In genomic region chr22:38196791-38197429, GRCh38 we compare ENCODE assay signal across 1 cellular context.
TF ChIP-seq lines count a peak whose summit lies in the region.

No MANE protein-coding gene starts in this region.

TF ChIP-seq in HepG2, 621 proteins besides CTCF, POLR2A, EP300 and RAD21:
- TF ChIP-seq YY1 (IDR thresholded peaks at IDR 0.05; ENCODE audit: insufficient read depth, insufficient replicate concordance, low read depth, low read length) = no peak
- TF ChIP-seq ZNF691 (CRISPR knock-in tag; IDR thresholded peaks at IDR 0.05; ENCODE audit: borderline replicate concordance, low read depth) = no peak
- 0 out of 2 replicates have a peak, but pooled peaks have one; percentile 31 for TF ChIP-seq ATF1 (CRISPR knock-in tag; IDR thresholded peaks at IDR 0.05)
- no peak for TF ChIP-seq TRIM22 (IDR thresholded peaks at IDR 0.05)
- no peak for TF ChIP-seq HIVEP1 (CRISPR knock-in tag; IDR thresholded peaks at IDR 0.05)
- TF ChIP-seq ZNF441 (CRISPR knock-in tag; IDR thresholded peaks at IDR 0.05; ENCODE audit: borderline replicate concordance) = no peak
- no peak for TF ChIP-seq ZSCAN31 (CRISPR knock-in tag; IDR thresholded peaks at IDR 0.05; ENCODE audit: low read depth)
- peak; percentile 86 for TF ChIP-seq CREB1 (IDR thresholded peaks at IDR 0.05)
- peak; percentile 52 for TF ChIP-seq CREB1 (CRISPR knock-in tag; IDR thresholded peaks at IDR 0.05)
- no peak for TF ChIP-seq SMARCC2 (IDR thresholded peaks at IDR 0.05)
- TF ChIP-seq, protein P1, sequence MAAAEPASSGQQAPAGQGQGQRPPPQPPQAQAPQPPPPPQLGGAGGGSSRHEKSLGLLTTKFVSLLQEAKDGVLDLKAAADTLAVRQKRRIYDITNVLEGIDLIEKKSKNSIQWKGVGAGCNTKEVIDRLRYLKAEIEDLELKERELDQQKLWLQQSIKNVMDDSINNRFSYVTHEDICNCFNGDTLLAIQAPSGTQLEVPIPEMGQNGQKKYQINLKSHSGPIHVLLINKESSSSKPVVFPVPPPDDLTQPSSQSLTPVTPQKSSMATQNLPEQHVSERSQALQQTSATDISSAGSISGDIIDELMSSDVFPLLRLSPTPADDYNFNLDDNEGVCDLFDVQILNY (CRISPR knock-in tag; conservative IDR thresholded peaks at IDR 0.05) = no peak
- peak; percentile 83 for TF ChIP-seq ATF7 (IDR thresholded peaks at IDR 0.05)
- no peak for TF ChIP-seq ATF7 (CRISPR knock-in tag; IDR thresholded peaks at IDR 0.05)
- no peak for TF ChIP-seq RORA (CRISPR knock-in tag; IDR thresholded peaks at IDR 0.05)
